1 cellular context compared by ENCODE assay signal in genomic region chr1:209774592-209774991, GRCh38.
TF ChIP-seq lines count a peak whose summit lies in the region.

No MANE protein-coding gene starts in this region.

TF ChIP-seq in GM23338, 12 proteins besides CTCF, POLR2A, EP300 and RAD21 (continued from another document):
- TF ChIP-seq EZH2phosphoT487 (IDR thresholded peaks at IDR 0.05; ENCODE audit: unreplicated experiment) (no peak), ZNF462 (CRISPR knock-in tag; IDR thresholded peaks at IDR 0.05) (no peak), STAT1 (IDR thresholded peaks at IDR 0.05; ENCODE audit: unreplicated experiment) (no peak), ZNF114 (CRISPR knock-in tag; IDR thresholded peaks at IDR 0.05) (no peak), CREB1 (CRISPR knock-in tag; IDR thresholded peaks at IDR 0.05; ENCODE audit: low read depth) (no peak), EZH2 (IDR thresholded peaks at IDR 0.05; ENCODE audit: low read depth, unreplicated experiment) (no peak), POLR2AphosphoS5 (IDR thresholded peaks at IDR 0.05; ENCODE audit: low read depth) (no peak), ZNF331 (CRISPR knock-in tag; IDR thresholded peaks at IDR 0.05; ENCODE audit: low read depth) (no peak), REST (IDR thresholded peaks at IDR 0.05; ENCODE audit: unreplicated experiment) (no peak), JUNB (IDR thresholded peaks at IDR 0.05; ENCODE audit: unreplicated experiment) (no peak), ETS1 (IDR thresholded peaks at IDR 0.05) (no peak)
